In genomic region chr22:41664951-41665350, GRCh38 we compare ENCODE assay signal across 17 cellular contexts. TPM values are rescaled to one million over a fixed set of nuclear protein-coding genes. Genes with fewer than 3 reads are reported as not detected.
DNase-seq lines count a peak whose midpoint lies in the region; ATAC-seq and TF ChIP-seq lines count a peak whose summit lies in the region.
"Had no signal": no experiment of that assay in that cellular context is flagged by ENCODE, and none has a peak within 500 bp of the region (broad histone marks: within the 10 kb centered on the region; RNA-seq: fewer than 3 reads in every experiment).

No MANE protein-coding gene starts in this region.

- peaks cover 40% of the 10 kb centered on the region for H3K36me3 Mint-ChIP-seq in activated CD4-positive, alpha-beta T cell treated with anti-CD3 and anti-CD28 coated beads, Interleukin-2, amount 10 ng/mL, durations not matched to agents 24 days and 14 days (ENCODE audit: low read depth)
- peaks cover 53% of the 10 kb centered on the region for H3K36me3 Mint-ChIP-seq in CD4-positive, alpha-beta T cell (ENCODE audit: low read depth)
- H3K36me3 Mint-ChIP-seq in activated B cell treated with CpG ODN at 0.5 μM for 24 hours (ENCODE audit: low read depth) (peaks cover 48% of the 10 kb centered on the region), nephron progenitor cell (ENCODE audit: low read depth) (peaks cover 32% of the 10 kb centered on the region)

- H3K9me3 Mint-ChIP-seq in activated CD4-positive, alpha-beta T cell treated with anti-CD3 and anti-CD28 coated beads, Interleukin-2, amount 10 ng/mL, durations not matched to agents 24 days and 14 days, result no peaks in the 10 kb centered on the region
- H3K9me3 Mint-ChIP-seq in CD4-positive, alpha-beta T cell, result no peaks in the 10 kb centered on the region
- H3K9me3 Mint-ChIP-seq in activated B cell treated with CpG ODN at 0.5 μM for 24 hours (no peaks in the 10 kb centered on the region), nephron progenitor cell (no peaks in the 10 kb centered on the region)
- H3K9me3 Mint-ChIP-seq: type B pancreatic cell had no signal

- POLR2A ChIA-PET in CD4-positive, alpha-beta T cell (lab: Charles Lee), result interaction anchor here (0.8 to 1.4 kb wide), 2 partner anchors 24 to 75 kb away, joined by 3 to 4 read pairs; partner anchors contain the start of genes PMM1 and SNU13
- POLR2A ChIA-PET in activated B cell treated with CpG ODN at 0.5 μM for 24 hours (lab: Charles Lee), result interaction anchor here (1.2 kb wide), 1 partner anchor 24 kb away, joined by 5 read pairs; the partner anchor contains the start of gene SNU13

- H3K27ac ChIP-seq in CD4-positive, alpha-beta T cell (ENCODE audit: low read depth, low read length), result no peak overlapping the region
- H3K27ac ChIP-seq: lower lobe of right lung had no signal

- H3K27me3 Mint-ChIP-seq in activated CD4-positive, alpha-beta T cell treated with anti-CD3 and anti-CD28 coated beads, Interleukin-2, amount 10 ng/mL, durations not matched to agents 24 days and 14 days, result no peaks in the 10 kb centered on the region
- no peaks in the 10 kb centered on the region for H3K27me3 Mint-ChIP-seq in CD4-positive, alpha-beta T cell
- no peaks in the 10 kb centered on the region for H3K27me3 Mint-ChIP-seq in activated B cell treated with CpG ODN at 0.5 μM for 24 hours
- H3K27me3 Mint-ChIP-seq in nephron progenitor cell (ENCODE audit: low read depth, poor library complexity), result no peaks in the 10 kb centered on the region
- H3K27me3 Mint-ChIP-seq: type B pancreatic cell had no signal

- no peak for DNase-seq in activated CD4-positive, alpha-beta T cell treated with anti-CD3 and anti-CD28 coated beads, Interleukin-2, amount 10 ng/mL, durations not matched to agents 24 days and 14 days
- DNase-seq in activated CD4-positive, alpha-beta T cell treated with anti-CD3 and anti-CD28 coated beads for 4 hours, result no peak
- DNase-seq in CD4-positive, alpha-beta T cell, result no peak
- DNase-seq in activated B cell treated with CpG ODN at 0.5 μM for 24 hours (no peak), nephron progenitor cell (no peak), UCSD-AML1 (lab: John Stamatoyannopoulos, UW; ENCODE audit: unreplicated experiment) (no peak), CD1c-positive myeloid dendritic cell (ENCODE audit: extremely low spot score) (no peak)
- DNase-seq: caudate nucleus; COR-L47; effector CD4-positive, alpha-beta T cell; Kasumi-1; lower lobe of right lung; NCI-H1105; NCI-H2171 had no signal

- peak overlapping the region; percentile 22 for H3K27ac Mint-ChIP-seq in activated CD4-positive, alpha-beta T cell treated with anti-CD3 and anti-CD28 coated beads, Interleukin-2, amount 10 ng/mL, durations not matched to agents 24 days and 14 days
- H3K27ac Mint-ChIP-seq in CD4-positive, alpha-beta T cell, result peak overlapping the region; percentile 52
- H3K27ac Mint-ChIP-seq in activated B cell treated with CpG ODN at 0.5 μM for 24 hours (peak overlapping the region; percentile 59), nephron progenitor cell (peak overlapping the region; percentile 81)

- no peak overlapping the region for H3K4me3 Mint-ChIP-seq in activated CD4-positive, alpha-beta T cell treated with anti-CD3 and anti-CD28 coated beads, Interleukin-2, amount 10 ng/mL, durations not matched to agents 24 days and 14 days
- H3K4me3 Mint-ChIP-seq in CD4-positive, alpha-beta T cell, result peak overlapping the region; percentile 23
- H3K4me3 Mint-ChIP-seq in activated B cell treated with CpG ODN at 0.5 μM for 24 hours (no peak overlapping the region), nephron progenitor cell (no peak overlapping the region)
- H3K4me3 Mint-ChIP-seq: type B pancreatic cell had no signal

- intact Hi-C loops in activated CD4-positive, alpha-beta T cell treated with anti-CD3 and anti-CD28 coated beads, Interleukin-2, amount 10 ng/mL, durations not matched to agents 24 days and 14 days (cut with micrococcal nuclease), result loop anchor here (5.0 kb wide), 1 partner anchor 218 kb away; the partner anchor contains the start of gene TOB2
- intact Hi-C loops in CD4-positive, alpha-beta T cell (cut with DNase I, micrococcal nuclease), result loop anchor here in 1 of 2 experiments (10.0 kb wide), 1 partner anchor 410 kb away; the partner anchor contains the start of genes NAGA, PHETA2 and SMDT1
- intact Hi-C loops in activated B cell treated with CpG ODN at 0.5 μM for 24 hours (cut with micrococcal nuclease), result no loop called here

- ATAC-seq in CD4-positive, alpha-beta T cell (ENCODE audit: poor library complexity), result no peak
- ATAC-seq in activated B cell treated with CpG ODN at 0.5 μM for 24 hours (ENCODE audit: low read depth) (no peak), GM19023 (IDR thresholded peaks at IDR 0.05; ENCODE audit: unreplicated experiment) (no peak)
- ATAC-seq: lower lobe of right lung had no signal

- no peaks in the 10 kb centered on the region for H3K27me3 ChIP-seq in CD4-positive, alpha-beta T cell (ENCODE audit: control insufficient read depth, insufficient read depth, low read length)

- CTCF ChIA-PET in CD4-positive, alpha-beta T cell (lab: Charles Lee), result interaction anchor here (0.9 kb wide), 1 partner anchor 32 kb away, joined by 3 read pairs; no protein-coding TSS in a partner anchor
- CTCF ChIA-PET in activated B cell treated with CpG ODN at 0.5 μM for 24 hours (lab: Charles Lee), result interaction anchor here (1.1 kb wide), 1 partner anchor 43 kb away, joined by 3 read pairs; no protein-coding TSS in a partner anchor

- H3K4me1 Mint-ChIP-seq in activated CD4-positive, alpha-beta T cell treated with anti-CD3 and anti-CD28 coated beads, Interleukin-2, amount 10 ng/mL, durations not matched to agents 24 days and 14 days, result peaks cover 9% of the 10 kb centered on the region
- peaks cover 13% of the 10 kb centered on the region for H3K4me1 Mint-ChIP-seq in CD4-positive, alpha-beta T cell (ENCODE audit: low read depth)
- H3K4me1 Mint-ChIP-seq in activated B cell treated with CpG ODN at 0.5 μM for 24 hours (peaks cover 5% of the 10 kb centered on the region), nephron progenitor cell (peaks cover 11% of the 10 kb centered on the region)

- no peak for TF ChIP-seq CTCF in CD4-positive, alpha-beta T cell (IDR thresholded peaks at IDR 0.05)
- TF ChIP-seq CTCF in activated B cell treated with CpG ODN at 0.5 μM for 24 hours (IDR thresholded peaks at IDR 0.05), result no peak
- TF ChIP-seq CTCF in nephron progenitor cell (IDR thresholded peaks at IDR 0.05), result no peak

- no peaks in the 10 kb centered on the region for H3K9me3 ChIP-seq in CD4-positive, alpha-beta T cell (ENCODE audit: control insufficient read depth, low read length)
- H3K9me3 ChIP-seq: HAP-1, lower lobe of right lung had no signal

RNA-seq across cellular contexts. Expression of gene SNU13, which starts 23.7 kb away (rescaled TPM):
- total RNA-seq in activated CD4-positive, alpha-beta T cell treated with anti-CD3 and anti-CD28 coated beads, Interleukin-2, amount 10 ng/mL, durations not matched to agents 24 days and 14 days, result 343 and 345 TPM in 2 replicates
- 100 to 1,000 TPM; 134 to 140 TPM for total RNA-seq in CD4-positive, alpha-beta T cell
- total RNA-seq in activated B cell treated with CpG ODN at 0.5 μM for 24 hours, result 157 and 165 TPM in 2 replicates

RNA-seq across cellular contexts. Expression of gene MEI1, which starts 34.4 kb away (rescaled TPM):
- 14.2 and 15.7 TPM in 2 replicates for total RNA-seq in activated CD4-positive, alpha-beta T cell treated with anti-CD3 and anti-CD28 coated beads, Interleukin-2, amount 10 ng/mL, durations not matched to agents 24 days and 14 days
- total RNA-seq in CD4-positive, alpha-beta T cell, result 10 to 100 TPM; 64.4 to 81.0 TPM
- 28.9 and 31.3 TPM in 2 replicates for total RNA-seq in activated B cell treated with CpG ODN at 0.5 μM for 24 hours

RNA-seq across cellular contexts. Expression of gene XRCC6, which starts 43.9 kb away (rescaled TPM):
- total RNA-seq in activated CD4-positive, alpha-beta T cell treated with anti-CD3 and anti-CD28 coated beads, Interleukin-2, amount 10 ng/mL, durations not matched to agents 24 days and 14 days, result 400 and 414 TPM in 2 replicates
- 100 to 1,000 TPM; 162 TPM for total RNA-seq in CD4-positive, alpha-beta T cell
- 297 and 319 TPM in 2 replicates for total RNA-seq in activated B cell treated with CpG ODN at 0.5 μM for 24 hours

RNA-seq across cellular contexts. Expression of gene DESI1, which starts 44.1 kb away (rescaled TPM):
- 82.2 and 84.9 TPM in 2 replicates for total RNA-seq in activated CD4-positive, alpha-beta T cell treated with anti-CD3 and anti-CD28 coated beads, Interleukin-2, amount 10 ng/mL, durations not matched to agents 24 days and 14 days
- 10 to 100 TPM; 12.7 to 13.0 TPM for total RNA-seq in CD4-positive, alpha-beta T cell
- total RNA-seq in activated B cell treated with CpG ODN at 0.5 μM for 24 hours, result 42.5 and 49.5 TPM in 2 replicates

Comparison
In these comparisons a context has a peak if more than half of its experiments do, and no peak if none do; other contexts are left out.
1. H3K27ac Mint-ChIP-seq: peak in every context shown above with its lines; median percentile 81 in nephron progenitor cell; 59 in activated B cell treated with CpG ODN at 0.5 μM for 24 hours; 52 in CD4-positive, alpha-beta T cell; 22 in activated CD4-positive, alpha-beta T cell treated with anti-CD3 and anti-CD28 coated beads, Interleukin-2, amount 10 ng/mL, durations not matched to agents 24 days and 14 days.